ENCODE assay signal across 24 cellular contexts in the genomic region with DNA sequence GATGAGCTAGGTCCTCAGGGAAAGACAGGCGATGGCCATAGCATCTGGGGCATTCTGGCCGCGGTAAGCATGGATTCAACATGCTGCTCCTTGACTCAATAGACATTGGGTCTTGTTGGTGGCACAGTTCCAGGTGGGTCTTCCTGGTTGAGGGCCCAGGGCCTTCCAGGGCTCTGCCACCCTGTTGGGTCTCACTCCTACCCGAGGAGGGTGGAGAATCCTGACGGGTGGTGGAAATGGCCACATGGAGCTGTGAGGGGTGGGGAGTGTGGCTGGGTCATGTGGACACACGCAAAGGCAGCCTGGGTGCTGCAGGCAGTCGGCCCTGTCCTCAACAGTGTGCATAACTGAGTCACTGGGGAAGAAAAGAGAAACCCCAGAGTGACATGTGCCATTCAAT.
DNase-seq lines count a peak whose midpoint lies in the region; ATAC-seq and TF ChIP-seq lines count a peak whose summit lies in the region.
"Had no signal": no experiment of that assay in that cellular context is flagged by ENCODE, and none has a peak within 500 bp of the region (broad histone marks: within the 10 kb centered on the region; RNA-seq: fewer than 3 reads in every experiment).

No MANE protein-coding gene starts in this region.

- H2AK5ac ChIP-seq in neuronal stem cell (ENCODE audit: low read depth, low read length) = peak overlapping the region; percentile 72

- no peak overlapping the region for H2BK5ac ChIP-seq in neuronal stem cell (ENCODE audit: low read length)

- peaks cover 7% of the 10 kb centered on the region for H3K27me3 Mint-ChIP-seq in glutamatergic neuron (ENCODE audit: unreplicated experiment)

- H2BK120ac ChIP-seq in neuronal stem cell (ENCODE audit: low read depth, low read length) = no peak overlapping the region

- H3K4me2 ChIP-seq in neuronal stem cell (ENCODE audit: insufficient read depth, low read length, poor library complexity, severe bottlenecking) = no peak overlapping the region
- H3K4me2 ChIP-seq: GM23338 had no signal

- H3K14ac ChIP-seq in neuronal stem cell (ENCODE audit: low read length) = no peak overlapping the region

- no peak overlapping the region for H3K4ac ChIP-seq in neuronal stem cell (ENCODE audit: low read length)

- H2BK15ac ChIP-seq in neuronal stem cell (ENCODE audit: low read length) = no peak overlapping the region

- no peak overlapping the region for H4K8ac ChIP-seq in neuronal stem cell (ENCODE audit: low read depth, low read length)

- no peak overlapping the region for H2BK12ac ChIP-seq in neuronal stem cell (ENCODE audit: low read length)

- no peak overlapping the region for H3K9ac ChIP-seq in neuronal stem cell (ENCODE audit: low read depth, low read length, poor library complexity)

- no peak overlapping the region for H3K23ac ChIP-seq in neuronal stem cell (ENCODE audit: low read depth, low read length, poor library complexity)

- peaks cover 10% of the 10 kb centered on the region for H3K4me1 Mint-ChIP-seq in glutamatergic neuron (ENCODE audit: low read depth, unreplicated experiment)
- H3K4me1 Mint-ChIP-seq: CD4-positive, CD25-positive, alpha-beta regulatory T cell had no signal

- H3K27me3 ChIP-seq in left ventricle myocardium inferior (ENCODE audit: low read depth) (peaks cover 8% of the 10 kb centered on the region), neuronal stem cell (ENCODE audit: control insufficient read depth in 3 of 3, insufficient read depth in 3 of 3, low read depth in 1 of 3, low read length in 3 of 3) (peaks cover 0 to 9% (median 0%) of the 10 kb centered on the region in 3 experiments), foreskin keratinocyte (no peaks in the 10 kb centered on the region)
- H3K27me3 ChIP-seq: MG63 had no signal

- no peak overlapping the region for H3K18ac ChIP-seq in neuronal stem cell (ENCODE audit: low read length)

- intact Hi-C loops in left ventricle myocardium inferior (cut with micrococcal nuclease) (no loop called here), cardiac septum (cut with DNase I) (no loop called here)

- H3K27ac Mint-ChIP-seq in glutamatergic neuron (ENCODE audit: unreplicated experiment) = no peak overlapping the region
- H3K27ac Mint-ChIP-seq: GM23338 had no signal

- H3K4me1 ChIP-seq in left ventricle myocardium inferior (peaks cover 5% of the 10 kb centered on the region), neuronal stem cell (ENCODE audit: control insufficient read depth in 2 of 2, insufficient read depth in 1 of 2, low read depth in 1 of 2, low read length in 2 of 2) (peaks cover 7 to 25% of the 10 kb centered on the region in 2 donors), foreskin keratinocyte (no peaks in the 10 kb centered on the region)

- peaks cover 1% of the 10 kb centered on the region for H3K79me1 ChIP-seq in neuronal stem cell (ENCODE audit: low read depth, low read length)

- no peaks in the 10 kb centered on the region for H3K36me3 Mint-ChIP-seq in glutamatergic neuron (ENCODE audit: unreplicated experiment)
- H3K36me3 Mint-ChIP-seq: CD4-positive, CD25-positive, alpha-beta regulatory T cell had no signal

- no peak overlapping the region for H2AFZ ChIP-seq in neuronal stem cell (ENCODE audit: low read length)
- H2AFZ ChIP-seq: GM23338 had no signal

- H3K36me3 ChIP-seq in left ventricle myocardium inferior (no peaks in the 10 kb centered on the region), neuronal stem cell (replicated peaks in 1 of 2; ENCODE audit: control insufficient read depth in 2 of 2, insufficient read depth in 2 of 2, low read length in 2 of 2) (no peaks in the 10 kb centered on the region)
- H3K36me3 ChIP-seq: MG63 had no signal

- H4K91ac ChIP-seq in neuronal stem cell (ENCODE audit: low read depth, low read length, poor library complexity) = no peak overlapping the region

- H3K4me3 ChIP-seq in left ventricle myocardium inferior = no peak overlapping the region
- no peak overlapping the region for H3K4me3 ChIP-seq in neuronal stem cell (ENCODE audit: low read length in 2 of 2)
- H3K4me3 ChIP-seq: GM23338, MG63 had no signal

- no peak overlapping the region for H3K27ac ChIP-seq in left ventricle myocardium inferior (replicated peaks)
- no peak overlapping the region for H3K27ac ChIP-seq in neuronal stem cell (replicated peaks; ENCODE audit: low read length)
- H3K27ac ChIP-seq in foreskin keratinocyte = no peak overlapping the region

- WGBS in neuronal stem cell (ENCODE audit: extremely low coverage in 2 of 2, insufficient read length in 2 of 2, insufficient replicate concordance in 1 of 2), 2 donors = no CpG with 5 or more reads among the region's 7 CpGs

- TF ChIP-seq CTCF in left ventricle myocardium inferior (IDR thresholded peaks at IDR 0.05; ENCODE audit: borderline replicate concordance) (no peak), glutamatergic neuron (IDR thresholded peaks at IDR 0.05; ENCODE audit: partially characterized antibody, unreplicated experiment) (no peak), foreskin keratinocyte (conservative IDR thresholded peaks at IDR 0.05) (no peak)

- H3K9me3 Mint-ChIP-seq in glutamatergic neuron (ENCODE audit: unreplicated experiment) = peaks cover 13% of the 10 kb centered on the region

- ATAC-seq in HG03039 (IDR thresholded peaks at IDR 0.05; ENCODE audit: unreplicated experiment) (no peak), foreskin keratinocyte (no peak)
- ATAC-seq: GM23338, PC-3 had no signal

- H3K9me3 ChIP-seq in left ventricle myocardium inferior (replicated peaks) = no peaks in the 10 kb centered on the region
- no peaks in the 10 kb centered on the region for H3K9me3 ChIP-seq in neuronal stem cell (replicated peaks in 1 of 2; ENCODE audit: control insufficient read depth in 2 of 2, insufficient read depth in 1 of 2, low read depth in 1 of 2, low read length in 2 of 2)
- H3K9me3 ChIP-seq: MG63 had no signal

- peak; percentile 5 for DNase-seq in left ventricle myocardium inferior
- no peak for DNase-seq in cardiac septum (ENCODE audit: low spot score)
- peak; percentile 5 for DNase-seq in glutamatergic neuron
- no peak for DNase-seq in neuronal stem cell (ENCODE audit: low spot score)
- no peak for DNase-seq in NK-92 (lab: John Stamatoyannopoulos, UW; ENCODE audit: unreplicated experiment)
- DNase-seq in foreskin keratinocyte = no peak
- DNase-seq: CD4-positive, CD25-positive, alpha-beta regulatory T cell; DMS153; DND-41; HCEC 1CT; IMR-90; KG1; MG63; NCI-H1105 treated with DMSO at 0.1 percent for 48 hours; NCI-H146; NCI-H1930; NCI-H2107; NCI-H524; NCI-H774; NK-92 treated with Interleukin-12 subunit alpha and Interleukin-12 subunit beta, amount 100 ng/mL, for 24 hours; PC-3; SHP77 had no signal

- no peak overlapping the region for H3K4me3 Mint-ChIP-seq in glutamatergic neuron (ENCODE audit: unreplicated experiment)
- H3K4me3 Mint-ChIP-seq: CD4-positive, CD25-positive, alpha-beta regulatory T cell; GM23338 had no signal

Comparison
In these comparisons a context has a peak if more than half of its experiments do, and no peak if none do; other contexts are left out.
1. DNase-seq: peak in left ventricle myocardium inferior (single experiment) and glutamatergic neuron (single experiment); none in cardiac septum (single experiment), neuronal stem cell (single experiment), NK-92 (single experiment) and foreskin keratinocyte (0 of 2).